ENCODE assay signal across 23 cellular contexts in genomic region chr5:18802336-18802735, GRCh38.
DNase-seq lines count a peak whose midpoint lies in the region; ATAC-seq, FAIRE-seq and TF ChIP-seq lines count a peak whose summit lies in the region.
"Had no signal": no experiment of that assay in that cellular context is flagged by ENCODE, and none has a peak within 500 bp of the region (broad histone marks: within the 10 kb centered on the region; RNA-seq: fewer than 3 reads in every experiment).

No MANE protein-coding gene starts in this region.

- no peak overlapping the region for H3K4me2 ChIP-seq in PC-3 (ENCODE audit: low read length)
- no peak overlapping the region for H3K4me2 ChIP-seq in PC-9
- H3K4me2 ChIP-seq: GM23338 had no signal

- H3K36me3 ChIP-seq in PC-3 (ENCODE audit: low read depth, low read length) (no peaks in the 10 kb centered on the region), bronchial epithelial cell (ENCODE audit: control insufficient read depth, insufficient read depth, low read length) (no peaks in the 10 kb centered on the region), upper lobe of left lung (no peaks in the 10 kb centered on the region), PC-9 (ENCODE audit: low read depth) (no peaks in the 10 kb centered on the region)
- H3K36me3 ChIP-seq: BE2C had no signal

- ATAC-seq in PC-3 (no peak; the same call in 1 of the 2 replicates), upper lobe of left lung (ENCODE audit: low FRiP score in 2 of 2) (no peak)
- ATAC-seq: GM23338 had no signal

- no peak overlapping the region for H2AFZ ChIP-seq in PC-3 (ENCODE audit: low read length)
- no peak overlapping the region for H2AFZ ChIP-seq in PC-9

- H3K79me2 ChIP-seq in PC-3 (ENCODE audit: low read length), result no peaks in the 10 kb centered on the region
- no peaks in the 10 kb centered on the region for H3K79me2 ChIP-seq in PC-9 (ENCODE audit: low read depth)

- no peak overlapping the region for H3K9ac ChIP-seq in PC-3 (ENCODE audit: low read length)

- H3K4me1 ChIP-seq in PC-3 (ENCODE audit: insufficient read depth, low read length), result no peaks in the 10 kb centered on the region
- H3K4me1 ChIP-seq in upper lobe of left lung, result no peaks in the 10 kb centered on the region
- H3K4me1 ChIP-seq in PC-9 (replicated peaks; ENCODE audit: insufficient read depth), result no peaks in the 10 kb centered on the region
- H3K4me1 ChIP-seq: BE2C had no signal

- no peak for TF ChIP-seq POLR2A in upper lobe of left lung (IDR thresholded peaks at IDR 0.05)

- no peaks in the 10 kb centered on the region for H4K20me1 ChIP-seq in PC-3 (ENCODE audit: low read length)
- H4K20me1 ChIP-seq in PC-9 (ENCODE audit: insufficient read depth), result no peaks in the 10 kb centered on the region

- no peak for TF ChIP-seq EP300 in upper lobe of left lung (IDR thresholded peaks at IDR 0.05)

- H3F3A ChIP-seq in PC-3 (ENCODE audit: low read length, unreplicated experiment) (no peaks in the 10 kb centered on the region), PC-9 (ENCODE audit: insufficient read depth, low read depth) (no peaks in the 10 kb centered on the region)

- H3K9me3 ChIP-seq in PC-3 (ENCODE audit: low read length) (no peaks in the 10 kb centered on the region), upper lobe of left lung (no peaks in the 10 kb centered on the region), PC-9 (ENCODE audit: insufficient read depth, low read depth) (no peaks in the 10 kb centered on the region)
- H3K9me3 ChIP-seq: BE2C had no signal

- H3K9me2 ChIP-seq in PC-3 (replicated peaks; ENCODE audit: low read length), result no peaks in the 10 kb centered on the region
- H3K9me2 ChIP-seq in PC-9 (ENCODE audit: insufficient read depth), result no peaks in the 10 kb centered on the region

- DNase-seq in ELR (ENCODE audit: low read depth), result peak; percentile 28
- DNase-seq in PC-3, result peak; percentile 58
- DNase-seq in bronchial epithelial cell (ENCODE audit: low read depth), result peak; percentile 58
- no peak for DNase-seq in iPS-NIHi11 (ENCODE audit: low spot score)
- DNase-seq in upper lobe of left lung, result no peak
- no peak for DNase-seq in PC-9
- DNase-seq: ACHN; BE2C; C1 segment of cervical spinal cord; CD4-positive, CD25-positive, alpha-beta regulatory T cell; CD8-positive, alpha-beta memory T cell; COR-L47; DMS 273 treated with DMSO at 0.1 percent for 48 hours; DMS53; DND-41; EL; HCEC 1CT; IMR-90 had no signal

- H3K27ac ChIP-seq in PC-3 (ENCODE audit: low read length) (no peak overlapping the region), upper lobe of left lung (no peak overlapping the region), PC-9 (no peak overlapping the region)
- H3K27ac ChIP-seq: HL-60 had no signal

- no TSS peak for BruUV-seq in PC-3 (replicated peaks; lab: Mats Ljungman, UMichigan)
- BruUV-seq in PC-9 (replicated peaks; lab: Mats Ljungman, UMichigan), result no TSS peak

- no peak for FAIRE-seq in bronchial epithelial cell (lab: Jason Lieb, UNC)
- FAIRE-seq: GM18507, H54, HTR-8/SVneo had no signal

- POLR2A ChIA-PET in PC-3 (lab: Charles Lee; ENCODE audit: unreplicated experiment), result no interaction called here
- POLR2A ChIA-PET in PC-9 (lab: Charles Lee; ENCODE audit: unreplicated experiment), result no interaction called here

- no peak overlapping the region for H3K4me3 ChIP-seq in PC-3 (ENCODE audit: low read length)
- H3K4me3 ChIP-seq in bronchial epithelial cell (ENCODE audit: low read depth, low read length), result no peak overlapping the region
- H3K4me3 ChIP-seq in upper lobe of left lung, result no peak overlapping the region
- H3K4me3 ChIP-seq in PC-9, result no peak overlapping the region
- H3K4me3 ChIP-seq: GM23338 had no signal

- intact Hi-C loops in PC-3 (cut with micrococcal nuclease) (no loop called here), PC-9 (cut with micrococcal nuclease; ENCODE audit: unreplicated experiment) (no loop called here)

- CTCF ChIA-PET in PC-3 (lab: Charles Lee) (no interaction called here), PC-9 (lab: Charles Lee) (no interaction called here)

- 69 to 74% methylated on average over 2 of the region's 2 CpGs for WGBS in upper lobe of left lung, 2 donors

- no peaks in the 10 kb centered on the region for H3K27me3 ChIP-seq in PC-3 (ENCODE audit: low read length)
- H3K27me3 ChIP-seq in bronchial epithelial cell (ENCODE audit: control insufficient read depth, insufficient read depth, low read length), result no peaks in the 10 kb centered on the region
- no peaks in the 10 kb centered on the region for H3K27me3 ChIP-seq in upper lobe of left lung
- no peaks in the 10 kb centered on the region for H3K27me3 ChIP-seq in PC-9 (ENCODE audit: insufficient read depth, low read depth)
- H3K27me3 ChIP-seq: BE2C had no signal

- TF ChIP-seq CTCF in PC-3 (conservative IDR thresholded peaks at IDR 0.05; ENCODE audit: low read depth, low read length) (no peak), bronchial epithelial cell (IDR thresholded peaks at IDR 0.05; ENCODE audit: insufficient read depth, low read length, severe bottlenecking) (no peak), upper lobe of left lung (IDR thresholded peaks at IDR 0.05) (no peak), PC-9 (conservative IDR thresholded peaks at IDR 0.05) (no peak)

Comparison
In these comparisons a context has a peak if more than half of its experiments do, and no peak if none do; other contexts are left out.
1. DNase-seq: peak in ELR (single experiment), PC-3 (single experiment) and bronchial epithelial cell (single experiment); none in iPS-NIHi11 (single experiment), upper lobe of left lung (0 of 2) and PC-9 (0 of 2).